ENCODE assay signal across 8 cellular contexts in the genomic region with DNA sequence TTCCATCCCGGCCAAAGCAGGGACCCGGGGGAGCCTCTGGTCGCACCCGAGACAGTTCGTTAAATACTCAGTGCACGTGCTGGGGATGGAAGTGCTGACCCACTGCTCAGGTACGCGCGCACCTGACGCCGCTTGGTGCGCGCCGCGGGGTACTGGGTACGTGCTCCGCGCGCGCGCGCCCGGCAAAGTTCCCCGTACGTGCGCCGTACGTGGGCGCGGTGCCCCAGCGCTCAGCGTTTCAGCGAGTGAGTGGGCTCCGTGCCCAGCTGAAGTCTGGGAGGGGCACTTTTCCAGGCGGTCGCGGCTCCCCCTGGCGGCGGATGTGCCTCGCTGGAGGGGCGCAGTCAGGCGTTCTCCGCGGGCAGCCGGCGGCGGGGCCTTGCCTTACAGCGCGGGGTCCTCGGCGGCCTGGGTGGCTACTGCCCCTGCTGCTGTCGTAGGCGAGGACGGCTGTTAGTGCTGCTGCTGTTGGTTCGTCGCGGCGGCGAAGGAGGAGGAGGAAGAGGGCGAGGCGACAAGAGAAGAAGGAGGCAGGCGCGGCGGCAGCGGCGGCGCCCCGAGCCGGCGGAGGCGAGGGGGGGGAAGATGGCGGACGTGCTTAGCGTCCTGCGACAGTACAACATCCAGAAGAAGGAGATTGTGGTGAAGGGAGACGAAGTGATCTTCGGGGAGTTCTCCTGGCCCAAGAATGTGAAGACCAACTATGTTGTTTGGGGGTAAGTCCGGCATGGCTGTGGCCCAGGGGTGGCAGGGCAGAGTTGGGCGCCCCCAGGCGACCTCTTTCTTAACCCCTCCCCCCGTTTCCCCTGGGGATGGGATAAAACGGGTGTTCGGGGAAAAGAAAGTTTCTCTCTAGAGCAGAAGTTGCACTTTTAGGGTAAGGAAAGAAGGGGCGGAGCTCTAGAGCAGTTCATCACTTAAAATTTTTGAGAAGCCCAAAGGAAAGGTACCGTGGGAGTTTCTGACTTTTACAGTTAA.
DNase-seq lines count a peak whose midpoint lies in the region; ATAC-seq lines count a peak whose summit lies in the region.

A gene (plus strand): TSS at position 416 of the 978 bp plus-strand sequence. CDS start 170 bp downstream, at position 586.

- H3K36me3 Mint-ChIP-seq in memory B cell = peaks cover 2% of the 10 kb centered on the region

- H3K4me3 Mint-ChIP-seq in memory B cell = peak within 1 kb of the TSS; percentile 89

- peak within 1 kb of the TSS; percentile 96 for H3K27ac Mint-ChIP-seq in memory B cell

- peaks cover 14% of the 10 kb centered on the region for H3K4me1 Mint-ChIP-seq in memory B cell

- DNase-seq in COLO829 (ENCODE audit: low spot score) (peak; percentile 94), HS-5 (ENCODE audit: low read depth) (peak; percentile 87), NK-92 (lab: John Stamatoyannopoulos, UW; ENCODE audit: unreplicated experiment) (peak; percentile 94), memory B cell (ENCODE audit: low spot score in 2 of 2) (peak; percentile 100)
- peak; percentile 96 to 100 for DNase-seq in activated CD8-positive, alpha-beta memory T cell treated with anti-CD3 and anti-CD28 coated beads for 1 hour (ENCODE audit: extremely low read depth in 1 of 2, low read depth in 1 of 2)
- peak; percentile 98 for DNase-seq in effector CD4-positive, alpha-beta T cell
- DNase-seq in stimulated activated CD8-positive, alpha-beta memory T cell treated with anti-CD3 and anti-CD28 coated beads, Interleukin-12 subunit alpha, Interleukin-12 subunit beta, amount 100 ng/mL, for 24 hours (ENCODE audit: extremely low read depth) = peak; percentile 99

- H3K9me3 Mint-ChIP-seq in memory B cell = no peaks in the 10 kb centered on the region

- H3K27me3 Mint-ChIP-seq in memory B cell = no peaks in the 10 kb centered on the region

- ATAC-seq in GM19468 (IDR thresholded peaks at IDR 0.05; ENCODE audit: extremely low read depth, unreplicated experiment) (peak; percentile 93), memory B cell (ENCODE audit: low read depth) (peak; percentile 85)

Comparison
In these comparisons a context has a peak if more than half of its experiments do, and no peak if none do; other contexts are left out.
1. Peak in every context shown above with its lines: DNase-seq and ATAC-seq.